Comparison of ENCODE assay signal across 17 cellular contexts in the genomic region with DNA sequence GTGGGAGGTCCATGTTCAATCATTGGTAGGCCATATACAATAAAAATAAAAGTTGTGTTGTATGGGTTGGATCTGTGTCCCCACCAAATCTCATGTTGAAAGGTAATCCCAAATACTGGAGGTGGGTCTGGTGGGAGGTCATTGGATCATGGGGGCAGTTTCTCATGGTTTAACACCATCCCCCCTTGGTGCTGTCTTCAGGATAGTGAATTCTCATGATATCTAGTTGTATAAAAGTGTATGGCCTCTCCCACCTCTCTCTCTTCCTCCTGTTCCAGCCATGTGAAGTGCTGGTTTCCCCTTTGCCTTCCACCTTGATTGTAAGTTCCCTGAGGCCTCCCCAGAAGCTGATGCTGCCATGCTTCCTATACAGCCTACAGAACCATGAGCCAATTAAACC. TPM values are rescaled to one million over a fixed set of nuclear protein-coding genes. Genes with fewer than 3 reads are reported as not detected.
DNase-seq lines count a peak whose midpoint lies in the region; ATAC-seq and TF ChIP-seq lines count a peak whose summit lies in the region.
"Had no signal": no experiment of that assay in that cellular context is flagged by ENCODE, and none has a peak within 500 bp of the region (broad histone marks: within the 10 kb centered on the region; RNA-seq: fewer than 3 reads in every experiment).

No MANE protein-coding gene starts in this region.

- intact Hi-C loops in activated CD4-positive, alpha-beta T cell treated with anti-CD3 and anti-CD28 coated beads, Interleukin-2, amount 10 ng/mL, durations not matched to agents 24 days and 14 days (cut with micrococcal nuclease), result no loop called here
- intact Hi-C loops in body of pancreas (cut with DNase I), result loop anchor here (10.0 kb wide), 1 partner anchor 67 kb away; a partner anchor contains a TSS

- peaks cover 17% of the 10 kb centered on the region for H3K4me1 ChIP-seq in body of pancreas
- H3K4me1 ChIP-seq: HAP-1 had no signal

- H3K27me3 Mint-ChIP-seq in activated CD4-positive, alpha-beta T cell treated with anti-CD3 and anti-CD28 coated beads, Interleukin-2, amount 10 ng/mL, durations not matched to agents 24 days and 14 days, result peaks cover 16% of the 10 kb centered on the region
- H3K27me3 Mint-ChIP-seq in nephron (ENCODE audit: low read depth), result no peaks in the 10 kb centered on the region
- H3K27me3 Mint-ChIP-seq: IgD-negative memory B cell had no signal

- TF ChIP-seq CTCF in body of pancreas (IDR thresholded peaks at IDR 0.05) (no peak), nephron (IDR thresholded peaks at IDR 0.05; ENCODE audit: unreplicated experiment in 3 of 3) (no peak)

- H3K4me1 Mint-ChIP-seq in activated CD4-positive, alpha-beta T cell treated with anti-CD3 and anti-CD28 coated beads, Interleukin-2, amount 10 ng/mL, durations not matched to agents 24 days and 14 days, result peaks cover 2% of the 10 kb centered on the region
- peaks cover 31% of the 10 kb centered on the region for H3K4me1 Mint-ChIP-seq in nephron

- H3K27ac ChIP-seq in body of pancreas, result peak overlapping the region in 3 of 4 donors; percentile 4 to 68 (median 52)
- H3K27ac ChIP-seq: 22Rv1 had no signal

- no peak overlapping the region for H3K4me3 ChIP-seq in body of pancreas
- H3K4me3 ChIP-seq: HAP-1 had no signal

- H3K9me3 Mint-ChIP-seq in activated CD4-positive, alpha-beta T cell treated with anti-CD3 and anti-CD28 coated beads, Interleukin-2, amount 10 ng/mL, durations not matched to agents 24 days and 14 days, result no peaks in the 10 kb centered on the region
- no peaks in the 10 kb centered on the region for H3K9me3 Mint-ChIP-seq in nephron
- H3K9me3 Mint-ChIP-seq: CD14-positive monocyte; CD8-positive, alpha-beta T cell had no signal

- H3K27me3 ChIP-seq in body of pancreas, result no peaks in the 10 kb centered on the region

- ATAC-seq in body of pancreas (no peak), GM21723 (IDR thresholded peaks at IDR 0.05; ENCODE audit: unreplicated experiment) (no peak)
- ATAC-seq: CD8-positive, alpha-beta T cell had no signal

- H3K36me3 ChIP-seq in body of pancreas (replicated peaks in 1 of 2; ENCODE audit: insufficient read depth in 1 of 2, low read depth in 2 of 2), result no peaks in the 10 kb centered on the region
- H3K36me3 ChIP-seq: HAP-1 had no signal

- no peaks in the 10 kb centered on the region for H3K36me3 Mint-ChIP-seq in activated CD4-positive, alpha-beta T cell treated with anti-CD3 and anti-CD28 coated beads, Interleukin-2, amount 10 ng/mL, durations not matched to agents 24 days and 14 days (ENCODE audit: low read depth)
- H3K36me3 Mint-ChIP-seq in nephron (ENCODE audit: low read depth), result no peaks in the 10 kb centered on the region
- H3K36me3 Mint-ChIP-seq: CD14-positive monocyte; CD8-positive, alpha-beta T cell; IgD-negative memory B cell had no signal

- no peaks in the 10 kb centered on the region for H3K9me3 ChIP-seq in body of pancreas
- H3K9me3 ChIP-seq: HAP-1 had no signal

- H3K4me3 Mint-ChIP-seq in activated CD4-positive, alpha-beta T cell treated with anti-CD3 and anti-CD28 coated beads, Interleukin-2, amount 10 ng/mL, durations not matched to agents 24 days and 14 days, result no peak overlapping the region
- no peak overlapping the region for H3K4me3 Mint-ChIP-seq in nephron
- H3K4me3 Mint-ChIP-seq: CD14-positive monocyte; CD8-positive, alpha-beta T cell; IgD-negative memory B cell had no signal

- no peak for TF ChIP-seq POLR2A in body of pancreas (IDR thresholded peaks at IDR 0.05)

- no peak overlapping the region for H3K27ac Mint-ChIP-seq in activated CD4-positive, alpha-beta T cell treated with anti-CD3 and anti-CD28 coated beads, Interleukin-2, amount 10 ng/mL, durations not matched to agents 24 days and 14 days
- peak overlapping the region in 2 of 3 experiments; percentile 35 to 75 for H3K27ac Mint-ChIP-seq in nephron
- H3K27ac Mint-ChIP-seq: CD14-positive monocyte; CD8-positive, alpha-beta T cell; IgD-negative memory B cell had no signal

- peak; percentile 25 for DNase-seq in activated CD4-positive, alpha-beta T cell treated with anti-CD3 and anti-CD28 coated beads, Interleukin-2, amount 10 ng/mL, durations not matched to agents 24 days and 14 days
- DNase-seq in activated CD4-positive, alpha-beta T cell treated with anti-CD3 and anti-CD28 coated beads for 1 hour, result no peak
- DNase-seq in body of pancreas, result no peak
- no peak for DNase-seq in NCI-H524 (lab: John Stamatoyannopoulos, UW)
- no peak for DNase-seq in activated effector memory CD4-positive, alpha-beta T cell treated with anti-CD3 and anti-CD28 coated beads, Interleukin-2, amount 50 U/mL, for 16 hours
- DNase-seq: CD8-positive, alpha-beta T cell; COR-L47; DMS153; DMS79 treated with DMSO at 0.1 percent for 48 hours had no signal

RNA-seq across cellular contexts. Expression of a gene that starts 15.1 kb away (rescaled TPM):
- not detected in 2 replicates for total RNA-seq in activated CD4-positive, alpha-beta T cell treated with anti-CD3 and anti-CD28 coated beads, Interleukin-2, amount 10 ng/mL, durations not matched to agents 24 days and 14 days
- not detected for total RNA-seq in body of pancreas
- total RNA-seq: A673; CD8-positive, alpha-beta T cell; H1 had no signal

RNA-seq across cellular contexts. Expression of a gene that starts 21.1 kb away (rescaled TPM):
- total RNA-seq in activated CD4-positive, alpha-beta T cell treated with anti-CD3 and anti-CD28 coated beads, Interleukin-2, amount 10 ng/mL, durations not matched to agents 24 days and 14 days, result 4.0 and 4.2 TPM in 2 replicates
- 1 to 10 TPM in 1 of 2 donors, not detected in 1; 9.3 TPM for total RNA-seq in body of pancreas

RNA-seq across cellular contexts. Expression of a gene that starts 47.8 kb away (rescaled TPM):
- 0.33 and 0.56 TPM in 2 replicates for total RNA-seq in activated CD4-positive, alpha-beta T cell treated with anti-CD3 and anti-CD28 coated beads, Interleukin-2, amount 10 ng/mL, durations not matched to agents 24 days and 14 days
- total RNA-seq in body of pancreas, result 1 to 10 TPM; 3.3 to 6.0 TPM
- total RNA-seq: H1 had no signal
